ENCODE assay signal across 8 cellular contexts in the genomic region with DNA sequence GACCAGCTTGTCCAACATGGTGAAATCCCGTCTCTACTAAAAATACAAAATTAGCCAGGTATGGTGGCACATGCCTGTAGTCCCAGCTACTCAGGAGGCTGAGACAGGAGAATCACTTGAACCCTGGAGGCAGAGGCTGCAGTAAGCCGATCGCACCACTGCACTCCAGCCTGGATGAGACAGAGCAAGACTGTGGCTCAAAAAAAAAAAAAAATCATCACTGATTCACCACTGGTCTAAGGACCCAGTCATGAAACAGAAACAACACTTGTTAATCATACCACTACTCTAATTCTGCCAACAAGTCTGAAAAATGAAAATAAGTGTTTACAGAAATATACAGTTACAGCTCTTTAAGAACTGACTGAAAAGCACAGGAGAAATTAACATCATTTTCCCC. TPM values are rescaled to one million over a fixed set of nuclear protein-coding genes. Genes with fewer than 3 reads are reported as not detected.
A peak's percentile ranks its signal among the peaks of the same experiment; 100 is the strongest.
DNase-seq lines count a peak whose midpoint lies in the region; ATAC-seq, FAIRE-seq and TF ChIP-seq lines count a peak whose summit lies in the region.
"Not testable (repeated sequence)": the region's sequence is repeated elsewhere in the genome, so short reads cannot be mapped to it uniquely, and the experiment has no call there.

No MANE protein-coding gene starts in this region.

- peak overlapping the region; percentile 17 for H3K27ac ChIP-seq in OCI-LY1 (ENCODE audit: low read depth, low read length, poor library complexity, severe bottlenecking)

- peaks cover 15% of the 10 kb centered on the region for H3K36me3 Mint-ChIP-seq in activated T-helper 17 cell treated with anti-CD3 and anti-CD28 coated beads, Interleukin-2, amount 50 U/mL, for 72 hours (ENCODE audit: low read depth)
- H3K36me3 Mint-ChIP-seq in stimulated activated naive B cell treated with anti-CD40 and anti-IgM and Interleukin-4, amounts not matched to agents 10 μg/mL and 1 μg/mL and 100 μg/mL, for 72 hours: peaks cover 22 to 34% of the 10 kb centered on the region in 2 donors

- H3K4me1 ChIP-seq in OCI-LY1 (ENCODE audit: insufficient read depth, low read length, severe bottlenecking): peaks cover 72% of the 10 kb centered on the region

- not testable (repeated sequence) for H3K27me3 ChIP-seq in OCI-LY1 (ENCODE audit: insufficient read depth, low read length)

- FAIRE-seq in GM18507 (lab: Jason Lieb, UNC): peak; percentile 66

- peak overlapping the region; percentile 57 for H3K4me3 Mint-ChIP-seq in activated T-helper 17 cell treated with anti-CD3 and anti-CD28 coated beads, Interleukin-2, amount 50 U/mL, for 72 hours
- H3K4me3 Mint-ChIP-seq in stimulated activated naive B cell treated with anti-CD40 and anti-IgM and Interleukin-4, amounts not matched to agents 10 μg/mL and 1 μg/mL and 100 μg/mL, for 72 hours: not testable (repeated sequence)

- not testable (repeated sequence) for TF ChIP-seq CTCF in OCI-LY1 (IDR thresholded peaks at IDR 0.05; ENCODE audit: low read length)

- H3K36me3 ChIP-seq in OCI-LY1 (ENCODE audit: insufficient read depth, low read length): not testable (repeated sequence)

- not testable (repeated sequence) for H4K20me1 ChIP-seq in OCI-LY1 (ENCODE audit: insufficient read depth, low read length)

- not testable (repeated sequence) for H3K9me3 Mint-ChIP-seq in activated T-helper 17 cell treated with anti-CD3 and anti-CD28 coated beads, Interleukin-2, amount 50 U/mL, for 72 hours; stimulated activated naive B cell treated with anti-CD40 and anti-IgM and Interleukin-4, amounts not matched to agents 10 μg/mL and 1 μg/mL and 100 μg/mL, for 72 hours

- H3K4me3 ChIP-seq in OCI-LY1 (ENCODE audit: low read depth, low read length, poor library complexity, severe bottlenecking): not testable (repeated sequence)

- not testable (repeated sequence) for H3K27me3 Mint-ChIP-seq in activated T-helper 17 cell treated with anti-CD3 and anti-CD28 coated beads, Interleukin-2, amount 50 U/mL, for 72 hours; stimulated activated naive B cell treated with anti-CD40 and anti-IgM and Interleukin-4, amounts not matched to agents 10 μg/mL and 1 μg/mL and 100 μg/mL, for 72 hours

- H3K9me2 ChIP-seq in OCI-LY1 (ENCODE audit: low read depth, low read length): not testable (repeated sequence)

- peak overlapping the region; percentile 72 for H3K27ac Mint-ChIP-seq in activated T-helper 17 cell treated with anti-CD3 and anti-CD28 coated beads, Interleukin-2, amount 50 U/mL, for 72 hours
- H3K27ac Mint-ChIP-seq in stimulated activated naive B cell treated with anti-CD40 and anti-IgM and Interleukin-4, amounts not matched to agents 10 μg/mL and 1 μg/mL and 100 μg/mL, for 72 hours: not testable (repeated sequence)

- peaks cover 100% of the 10 kb centered on the region for H3K79me2 ChIP-seq in OCI-LY1 (ENCODE audit: insufficient read depth, low read length)

- H3F3A ChIP-seq in OCI-LY1 (ENCODE audit: insufficient read depth, low read length): not testable (repeated sequence)

- not testable (repeated sequence) for DNase-seq in GM18507 (ENCODE audit: extremely low spot score, insufficient read length, low read depth); stimulated activated naive B cell treated with anti-CD40 and anti-IgM and Interleukin-4, amounts not matched to agents 10 μg/mL and 1 μg/mL and 100 μg/mL, for 72 hours
- peak; percentile 25 for DNase-seq in kidney glomerular epithelial cell (lab: John Stamatoyannopoulos, UW)

- not testable (repeated sequence) for H3K4me2 ChIP-seq in OCI-LY1 (ENCODE audit: low read length)

- not testable (repeated sequence) for H3K9me3 ChIP-seq in OCI-LY1 (ENCODE audit: low read length)

- H3K4me1 Mint-ChIP-seq in activated T-helper 17 cell treated with anti-CD3 and anti-CD28 coated beads, Interleukin-2, amount 50 U/mL, for 72 hours: peaks cover 50% of the 10 kb centered on the region
- H3K4me1 Mint-ChIP-seq in stimulated activated naive B cell treated with anti-CD40 and anti-IgM and Interleukin-4, amounts not matched to agents 10 μg/mL and 1 μg/mL and 100 μg/mL, for 72 hours: peaks cover 34 to 73% of the 10 kb centered on the region in 2 donors

- ATAC-seq in GM19463 (IDR thresholded peaks at IDR 0.05; ENCODE audit: unreplicated experiment) (peak; percentile 81), HG02678 (IDR thresholded peaks at IDR 0.05; ENCODE audit: unreplicated experiment) (peak; percentile 82), HG03196 (IDR thresholded peaks at IDR 0.05; ENCODE audit: unreplicated experiment) (peak; percentile 88)
- ATAC-seq in activated T-helper 17 cell treated with anti-CD3 and anti-CD28 coated beads, Interleukin-2, amount 50 U/mL, for 72 hours (replicated peaks): peak; percentile 99
- ATAC-seq in stimulated activated naive B cell treated with anti-CD40 and anti-IgM and Interleukin-4, amounts not matched to agents 10 μg/mL and 1 μg/mL and 100 μg/mL, for 72 hours (replicated peaks): peak; percentile 63 to 71

- H2AFZ ChIP-seq in OCI-LY1 (ENCODE audit: low read length): not testable (repeated sequence)

- not testable (repeated sequence) for H3K9ac ChIP-seq in OCI-LY1 (ENCODE audit: low read length)

RNA-seq across cellular contexts. Expression of gene TBL1XR1, which starts 12.7 kb away (rescaled TPM):
- total RNA-seq in activated T-helper 17 cell treated with anti-CD3 and anti-CD28 coated beads, Interleukin-2, amount 50 U/mL, for 72 hours: 100 to 1,000 TPM; 131 to 180 TPM
